Comparison of ENCODE assay signal across 25 cellular contexts in the genomic region with DNA sequence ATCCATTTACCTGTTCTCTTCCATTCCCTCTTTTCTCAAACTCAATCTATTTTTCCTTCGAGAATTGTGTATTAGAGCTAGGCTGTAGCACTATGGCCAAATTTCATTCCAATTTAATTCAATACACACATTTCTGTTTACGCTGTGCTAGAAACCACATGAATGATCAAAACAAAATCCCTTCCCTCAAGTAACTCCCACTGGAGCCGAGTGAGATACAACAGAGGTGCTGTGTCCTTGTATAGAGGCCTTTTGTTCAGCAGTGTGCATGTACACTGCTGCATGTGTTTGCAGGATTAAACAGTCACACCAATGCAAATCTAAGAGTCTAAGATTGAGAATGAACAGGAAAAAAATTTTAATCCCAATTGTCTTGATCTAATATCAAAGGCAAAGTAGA.
"Had no signal": no experiment of that assay in that cellular context is flagged by ENCODE, and none has a peak within 500 bp of the region (broad histone marks: within the 10 kb centered on the region; RNA-seq: fewer than 3 reads in every experiment).

No MANE protein-coding gene starts in this region.

- H3K9me3 ChIP-seq: mucosa of descending colon, pancreas, psoas muscle, right lobe of liver, suprapubic skin, thoracic aorta, tibial artery, upper lobe of right lung had no signal

- H3K36me3 Mint-ChIP-seq: immature natural killer cell; memory B cell; naive thymus-derived CD4-positive, alpha-beta T cell; natural killer cell treated with Interleukin-12 subunit alpha and Interleukin-12 subunit beta and Interleukin-15 and Interleukin-18, amount 100 ng/mL, for 72 hours; stimulated activated naive B cell treated with anti-CD40 and anti-IgM and Interleukin-4, amounts not matched to agents 10 μg/mL and 1 μg/mL and 100 μg/mL, for 72 hours had no signal

- H3K4me1 Mint-ChIP-seq: immature natural killer cell; memory B cell; naive thymus-derived CD4-positive, alpha-beta T cell; stimulated activated naive B cell treated with anti-CD40 and anti-IgM and Interleukin-4, amounts not matched to agents 10 μg/mL and 1 μg/mL and 100 μg/mL, for 72 hours had no signal

- H3K4me3 Mint-ChIP-seq: immature natural killer cell; memory B cell; naive thymus-derived CD4-positive, alpha-beta T cell; natural killer cell treated with Interleukin-12 subunit alpha and Interleukin-12 subunit beta and Interleukin-15 and Interleukin-18, amount 100 ng/mL, for 72 hours; stimulated activated naive B cell treated with anti-CD40 and anti-IgM and Interleukin-4, amounts not matched to agents 10 μg/mL and 1 μg/mL and 100 μg/mL, for 72 hours had no signal

- ATAC-seq: mucosa of descending colon; naive thymus-derived CD4-positive, alpha-beta T cell; natural killer cell treated with Interleukin-12 subunit alpha and Interleukin-12 subunit beta and Interleukin-15 and Interleukin-18, amount 100 ng/mL, for 72 hours; pancreas; psoas muscle; right lobe of liver; stimulated activated naive B cell treated with anti-CD40 and anti-IgM and Interleukin-4, amounts not matched to agents 10 μg/mL and 1 μg/mL and 100 μg/mL, for 72 hours; stimulated activated naive CD8-positive, alpha-beta T cell treated with anti-CD3 and anti-CD28 coated beads, Interleukin-15, Interleukin-2, amounts not matched to agents 100 U/mL and 50 U/mL, for 24 hours; upper lobe of right lung had no signal

- H3K27ac ChIP-seq: left ventricle myocardium inferior, pancreas, psoas muscle, right atrium auricular region, right lobe of liver, skin epidermis, suprapubic skin, thoracic aorta, tibial artery, upper lobe of right lung had no signal

- H3K4me1 ChIP-seq: left ventricle myocardium inferior, pancreas, psoas muscle, right atrium auricular region, right lobe of liver, suprapubic skin, tibial artery, upper lobe of right lung had no signal

- H3K27me3 Mint-ChIP-seq: memory B cell; naive thymus-derived CD4-positive, alpha-beta T cell; natural killer cell treated with Interleukin-12 subunit alpha and Interleukin-12 subunit beta and Interleukin-15 and Interleukin-18, amount 100 ng/mL, for 72 hours; stimulated activated naive B cell treated with anti-CD40 and anti-IgM and Interleukin-4, amounts not matched to agents 10 μg/mL and 1 μg/mL and 100 μg/mL, for 72 hours had no signal

- H3K4me3 ChIP-seq: left ventricle myocardium inferior, lung, mucosa of descending colon, pancreas, psoas muscle, right atrium auricular region, right lobe of liver, skin epidermis, suprapubic skin, thoracic aorta, tibial artery, upper lobe of right lung had no signal

- H3K27me3 ChIP-seq: pancreas, right atrium auricular region, right lobe of liver, suprapubic skin, tibial artery, upper lobe of right lung had no signal

- DNase-seq: immature natural killer cell; islet precursor cell; left ventricle myocardium inferior; midbrain; mucosa of descending colon; naive thymus-derived CD4-positive, alpha-beta T cell; pancreas; psoas muscle; right lobe of liver; stimulated activated CD4-positive, alpha-beta T cell treated with anti-CD3 and anti-CD28 coated beads, Interleukin-12 subunit alpha, Interleukin-12 subunit beta, amount 100 ng/mL, for 4 hours; stimulated activated CD4-positive, alpha-beta T cell treated with anti-CD3 and anti-CD28 coated beads, Interleukin-15, amount 100 ng/mL, for 24 hours; stimulated activated CD4-positive, alpha-beta T cell treated with anti-CD3 and anti-CD28 coated beads, Interleukin-2, amount 100 ng/mL, for 24 hours; stimulated activated CD4-positive, alpha-beta T cell treated with anti-CD3 and anti-CD28 coated beads, Interleukin-4, amount 100 ng/mL, for 1 hour; stimulated activated naive B cell treated with anti-CD40 and anti-IgM and Interleukin-4, amounts not matched to agents 10 μg/mL and 1 μg/mL and 100 μg/mL, for 72 hours; stimulated activated naive CD8-positive, alpha-beta T cell treated with anti-CD3 and anti-CD28 coated beads, Interleukin-15, Interleukin-2, amounts not matched to agents 100 U/mL and 50 U/mL, for 24 hours; tibial artery; trophoblast cell; upper lobe of right lung had no signal

- H3K36me3 ChIP-seq: left ventricle myocardium inferior, pancreas, right atrium auricular region, right lobe of liver, suprapubic skin, thoracic aorta, tibial artery, upper lobe of right lung had no signal
